ENCODE assay signal across 9 cellular contexts in genomic region chr4:2936773-2937145, GRCh38. TPM values are rescaled to one million over a fixed set of nuclear protein-coding genes. Genes with fewer than 3 reads are reported as not detected.
DNase-seq lines count a peak whose midpoint lies in the region; ATAC-seq, FAIRE-seq and TF ChIP-seq lines count a peak whose summit lies in the region.
"Had no signal": no experiment of that assay in that cellular context is flagged by ENCODE, and none has a peak within 500 bp of the region (broad histone marks: within the 10 kb centered on the region; RNA-seq: fewer than 3 reads in every experiment).

No MANE protein-coding gene starts in this region.

- ATAC-seq in HG03066 (IDR thresholded peaks at IDR 0.05; ENCODE audit: low read depth, unreplicated experiment) (peak; percentile 40), GM18498 (IDR thresholded peaks at IDR 0.05; ENCODE audit: unreplicated experiment) (no peak)
- peak; percentile 72 for ATAC-seq in stimulated activated effector memory CD8-positive, alpha-beta T cell treated with anti-CD3 and anti-CD28 coated beads, Interleukin-12 subunit alpha, Interleukin-12 subunit beta, amount 100 ng/mL, for 72 hours

- H3K36me3 Mint-ChIP-seq in activated CD4-positive, alpha-beta T cell treated with anti-CD3 and anti-CD28 coated beads, Interleukin-2, amount 10 ng/mL, durations not matched to agents 7 days and 5 days (ENCODE audit: low read depth), result peaks cover 29% of the 10 kb centered on the region
- peaks cover 96% of the 10 kb centered on the region for H3K36me3 Mint-ChIP-seq in stimulated activated effector memory CD8-positive, alpha-beta T cell treated with anti-CD3 and anti-CD28 coated beads, Interleukin-12 subunit alpha, Interleukin-12 subunit beta, amount 100 ng/mL, for 72 hours

- POLR2A ChIA-PET in activated CD4-positive, alpha-beta T cell treated with anti-CD3 and anti-CD28 coated beads, Interleukin-2, amount 10 ng/mL, durations not matched to agents 7 days and 5 days (lab: Charles Lee), result no interaction called here

- CTCF ChIA-PET in activated CD4-positive, alpha-beta T cell treated with anti-CD3 and anti-CD28 coated beads, Interleukin-2, amount 10 ng/mL, durations not matched to agents 7 days and 5 days (lab: Charles Lee), result interaction anchor here (0.6 to 6.5 kb wide), 11 partner anchors 12 to 1051 kb away, joined by 3 to 30 read pairs (median 5); partner anchors contain the start of genes GRK4 and NOP14

- H3K4me1 Mint-ChIP-seq in activated CD4-positive, alpha-beta T cell treated with anti-CD3 and anti-CD28 coated beads, Interleukin-2, amount 10 ng/mL, durations not matched to agents 7 days and 5 days, result peaks cover 47% of the 10 kb centered on the region
- H3K4me1 Mint-ChIP-seq in stimulated activated effector memory CD8-positive, alpha-beta T cell treated with anti-CD3 and anti-CD28 coated beads, Interleukin-12 subunit alpha, Interleukin-12 subunit beta, amount 100 ng/mL, for 72 hours, result peaks cover 58% of the 10 kb centered on the region

- FAIRE-seq in HTR-8/SVneo (lab: Jason Lieb, UNC), result no peak
- FAIRE-seq: islet of Langerhans had no signal

- H3K27ac Mint-ChIP-seq in activated CD4-positive, alpha-beta T cell treated with anti-CD3 and anti-CD28 coated beads, Interleukin-2, amount 10 ng/mL, durations not matched to agents 7 days and 5 days, result peak overlapping the region; percentile 91
- H3K27ac Mint-ChIP-seq in stimulated activated effector memory CD8-positive, alpha-beta T cell treated with anti-CD3 and anti-CD28 coated beads, Interleukin-12 subunit alpha, Interleukin-12 subunit beta, amount 100 ng/mL, for 72 hours, result peak overlapping the region; percentile 94

- no peak overlapping the region for H3K4me3 ChIP-seq in fibroblast of villous mesenchyme (ENCODE audit: low read depth, low read length)

- H3K4me3 Mint-ChIP-seq in activated CD4-positive, alpha-beta T cell treated with anti-CD3 and anti-CD28 coated beads, Interleukin-2, amount 10 ng/mL, durations not matched to agents 7 days and 5 days, result peak overlapping the region; percentile 85
- H3K4me3 Mint-ChIP-seq in stimulated activated effector memory CD8-positive, alpha-beta T cell treated with anti-CD3 and anti-CD28 coated beads, Interleukin-12 subunit alpha, Interleukin-12 subunit beta, amount 100 ng/mL, for 72 hours, result peak overlapping the region; percentile 98

- H3K27me3 Mint-ChIP-seq in activated CD4-positive, alpha-beta T cell treated with anti-CD3 and anti-CD28 coated beads, Interleukin-2, amount 10 ng/mL, durations not matched to agents 7 days and 5 days, result no peaks in the 10 kb centered on the region

- no peaks in the 10 kb centered on the region for H3K9me3 Mint-ChIP-seq in activated CD4-positive, alpha-beta T cell treated with anti-CD3 and anti-CD28 coated beads, Interleukin-2, amount 10 ng/mL, durations not matched to agents 7 days and 5 days
- peaks cover 2% of the 10 kb centered on the region for H3K9me3 Mint-ChIP-seq in stimulated activated effector memory CD8-positive, alpha-beta T cell treated with anti-CD3 and anti-CD28 coated beads, Interleukin-12 subunit alpha, Interleukin-12 subunit beta, amount 100 ng/mL, for 72 hours

- in situ Hi-C loops in GM13976 (cut with MboI; ENCODE audit: low sequenced_read_pairs, unreplicated experiment), result no loop called here

- peak; percentile 64 for DNase-seq in GM13976 (ENCODE audit: low spot score)
- DNase-seq in activated CD4-positive, alpha-beta T cell treated with anti-CD3 and anti-CD28 coated beads, Interleukin-2, amount 10 ng/mL, durations not matched to agents 7 days and 5 days, result peak; percentile 29
- peak; percentile 66 for DNase-seq in fibroblast of villous mesenchyme (ENCODE audit: low read depth)
- DNase-seq in stimulated activated effector memory CD8-positive, alpha-beta T cell treated with anti-CD3 and anti-CD28 coated beads, Interleukin-12 subunit alpha, Interleukin-12 subunit beta, amount 100 ng/mL, for 72 hours (ENCODE audit: low spot score in 2 of 2), result peak in 1 of 2 donors; percentile 55
- DNase-seq in HTR-8/SVneo (ENCODE audit: insufficient read length, low spot score), result no peak
- DNase-seq in SHP77 treated with DMSO at 0.1 percent for 48 hours (lab: John Stamatoyannopoulos, UW), result no peak

- no peak for TF ChIP-seq CTCF in GM13976 (IDR thresholded peaks at IDR 0.05; ENCODE audit: borderline replicate concordance, control extremely low read depth, extremely low read depth, insufficient read depth, missing control alignments)
- TF ChIP-seq CTCF in fibroblast of villous mesenchyme (IDR thresholded peaks at IDR 0.05; ENCODE audit: insufficient read depth, low read depth, low read length), result no peak

RNA-seq across cellular contexts. Expression of gene NOP14, which starts 26.4 kb away (rescaled TPM):
- 10 to 100 TPM; 49.1 to 50.7 TPM for total RNA-seq in activated CD4-positive, alpha-beta T cell treated with anti-CD3 and anti-CD28 coated beads, Interleukin-2, amount 10 ng/mL, durations not matched to agents 7 days and 5 days
- 19.3 and 26.3 TPM in 2 replicates for total RNA-seq in fibroblast of villous mesenchyme

RNA-seq across cellular contexts. Expression of gene GRK4, which starts 26.6 kb away (rescaled TPM):
- 1 to 10 TPM; 2.5 to 5.2 TPM for total RNA-seq in activated CD4-positive, alpha-beta T cell treated with anti-CD3 and anti-CD28 coated beads, Interleukin-2, amount 10 ng/mL, durations not matched to agents 7 days and 5 days
- total RNA-seq in fibroblast of villous mesenchyme, result 6.4 and 7.3 TPM in 2 replicates

Comparison
In these comparisons a context has a peak if more than half of its experiments do, and no peak if none do; other contexts are left out.
1. DNase-seq: peak in GM13976 (single experiment), activated CD4-positive, alpha-beta T cell treated with anti-CD3 and anti-CD28 coated beads, Interleukin-2, amount 10 ng/mL, durations not matched to agents 7 days and 5 days (single experiment) and fibroblast of villous mesenchyme (single experiment); none in HTR-8/SVneo (single experiment) and SHP77 treated with DMSO at 0.1 percent for 48 hours (single experiment).